In the genomic region with DNA sequence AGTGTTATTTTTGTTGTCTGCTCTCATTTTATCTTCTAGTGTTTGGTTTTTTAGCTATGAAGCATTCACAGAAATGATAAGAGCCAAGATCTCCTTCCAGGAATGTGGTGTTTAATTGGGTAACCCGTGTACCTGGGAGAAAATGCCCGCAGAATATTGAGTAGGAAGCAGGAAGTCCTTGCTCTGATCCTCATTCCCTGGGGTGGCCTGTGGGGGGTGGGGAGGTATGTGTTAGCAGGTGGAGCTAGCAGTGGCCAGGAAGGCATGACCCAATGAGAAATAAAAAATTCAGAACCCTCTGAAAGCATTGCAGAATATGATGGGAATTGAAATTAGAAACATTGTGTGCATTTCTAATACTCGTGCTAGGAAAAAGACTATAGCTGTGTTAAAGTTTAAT, we compare ENCODE assay signal across 14 cellular contexts.
A peak's percentile ranks its signal among the peaks of the same experiment; 100 is the strongest.
DNase-seq lines count a peak whose midpoint lies in the region; ATAC-seq and TF ChIP-seq lines count a peak whose summit lies in the region.
"Had no signal": no experiment of that assay in that cellular context is flagged by ENCODE, and none has a peak within 500 bp of the region (broad histone marks: within the 10 kb centered on the region; RNA-seq: fewer than 3 reads in every experiment).

No MANE protein-coding gene starts in this region.

- H3K27me3 Mint-ChIP-seq in CD4-positive, CD25-positive, alpha-beta regulatory T cell = no peaks in the 10 kb centered on the region
- H3K27me3 Mint-ChIP-seq: B cell; CD4-positive, alpha-beta T cell had no signal

- intact Hi-C loops in upper lobe of right lung (cut with DNase I) = no loop called here

- no peak for DNase-seq in CD4-positive, CD25-positive, alpha-beta regulatory T cell
- peak; percentile 26 for DNase-seq in kidney tubule cell (ENCODE audit: low spot score)
- DNase-seq in upper lobe of right lung = peak; percentile 77
- no peak for DNase-seq in OCI-M1 (lab: John Stamatoyannopoulos, UW)
- DNase-seq in NAMALWA (ENCODE audit: low spot score) = no peak
- no peak for DNase-seq in Ammon's horn (ENCODE audit: low spot score)
- DNase-seq: 8988T; Caco-2; CD4-positive, alpha-beta T cell; GM23248; HCEC 1CT had no signal

- no peak overlapping the region for H3K4me3 ChIP-seq in CD4-positive, CD25-positive, alpha-beta regulatory T cell (ENCODE audit: low read depth, low read length)
- no peak overlapping the region for H3K4me3 ChIP-seq in upper lobe of right lung
- H3K4me3 ChIP-seq: BLaER1 treated with 17β-estradiol and CSF1 and Interleukin-3, amounts not matched to agents 10 nM and 100 nM; GM23248 had no signal

- H3K36me3 ChIP-seq in CD4-positive, CD25-positive, alpha-beta regulatory T cell (ENCODE audit: control insufficient read depth, insufficient read depth, low read length) = no peaks in the 10 kb centered on the region
- H3K36me3 ChIP-seq in upper lobe of right lung = no peaks in the 10 kb centered on the region
- H3K36me3 ChIP-seq: BLaER1 treated with 17β-estradiol and CSF1 and Interleukin-3, amounts not matched to agents 10 nM and 100 nM had no signal

- H3K27ac ChIP-seq in CD4-positive, CD25-positive, alpha-beta regulatory T cell (ENCODE audit: insufficient read depth, low read length, poor library complexity, severe bottlenecking) = no peak overlapping the region
- H3K27ac ChIP-seq in VCaP (peak overlapping the region; percentile 25; the same call in 1 of the 2 replicates), upper lobe of right lung (no peak overlapping the region)
- H3K27ac ChIP-seq: BLaER1 treated with 17β-estradiol and CSF1 and Interleukin-3, amounts not matched to agents 10 nM and 100 nM; GM23248 had no signal

- H3K27me3 ChIP-seq in CD4-positive, CD25-positive, alpha-beta regulatory T cell (ENCODE audit: control insufficient read depth, insufficient read depth, low read length) = no peaks in the 10 kb centered on the region
- H3K27me3 ChIP-seq in upper lobe of right lung = no peaks in the 10 kb centered on the region
- H3K27me3 ChIP-seq: BLaER1 treated with 17β-estradiol and CSF1 and Interleukin-3, amounts not matched to agents 10 nM and 100 nM had no signal

- H3K36me3 Mint-ChIP-seq in CD4-positive, CD25-positive, alpha-beta regulatory T cell = peaks cover 7% of the 10 kb centered on the region

- H3K9me3 Mint-ChIP-seq in CD4-positive, CD25-positive, alpha-beta regulatory T cell = peaks cover 0 to 4% (median 0%) of the 10 kb centered on the region in 7 donors
- H3K9me3 Mint-ChIP-seq: CD4-positive, alpha-beta T cell had no signal

- peaks cover 0 to 9% (median 7%) of the 10 kb centered on the region in 4 donors for H3K4me1 Mint-ChIP-seq in CD4-positive, CD25-positive, alpha-beta regulatory T cell

- H3K9me3 ChIP-seq in CD4-positive, CD25-positive, alpha-beta regulatory T cell (ENCODE audit: control insufficient read depth in 2 of 2, low read length in 2 of 2) = no peaks in the 10 kb centered on the region
- H3K9me3 ChIP-seq in upper lobe of right lung = no peaks in the 10 kb centered on the region
- H3K9me3 ChIP-seq: BLaER1 treated with 17β-estradiol and CSF1 and Interleukin-3, amounts not matched to agents 10 nM and 100 nM; Caco-2 had no signal

- ATAC-seq in CD4-positive, CD25-positive, alpha-beta regulatory T cell (ENCODE audit: low read depth in 2 of 2) = no peak
- peak; percentile 90 for ATAC-seq in upper lobe of right lung

- no peaks in the 10 kb centered on the region for H3K4me1 ChIP-seq in CD4-positive, CD25-positive, alpha-beta regulatory T cell (ENCODE audit: control insufficient read depth, insufficient read depth, low read length, poor library complexity, severe bottlenecking)
- no peaks in the 10 kb centered on the region for H3K4me1 ChIP-seq in upper lobe of right lung
- H3K4me1 ChIP-seq: BLaER1 treated with 17β-estradiol and CSF1 and Interleukin-3, amounts not matched to agents 10 nM and 100 nM; Caco-2 had no signal

- peak overlapping the region in 2 of 3 donors; percentile 9 to 49 for H3K27ac Mint-ChIP-seq in CD4-positive, CD25-positive, alpha-beta regulatory T cell
- H3K27ac Mint-ChIP-seq: B cell; CD4-positive, alpha-beta T cell had no signal

- H3K4me3 Mint-ChIP-seq in CD4-positive, CD25-positive, alpha-beta regulatory T cell = no peak overlapping the region
- H3K4me3 Mint-ChIP-seq: B cell; CD4-positive, alpha-beta T cell had no signal

- TF ChIP-seq CTCF in VCaP (conservative IDR thresholded peaks at IDR 0.05) (no peak), upper lobe of right lung (IDR thresholded peaks at IDR 0.05) (no peak)

Comparison
In these comparisons a context has a peak if more than half of its experiments do, and no peak if none do; other contexts are left out.
1. DNase-seq: peak in kidney tubule cell (single experiment) and upper lobe of right lung (single experiment); none in CD4-positive, CD25-positive, alpha-beta regulatory T cell (0 of 3), OCI-M1 (single experiment), NAMALWA (single experiment) and Ammon's horn (single experiment).